1 cellular context compared by ENCODE assay signal in genomic region chr7:105020926-105021325, GRCh38.
TF ChIP-seq lines count a peak whose summit lies in the region.

No MANE protein-coding gene starts in this region.

TF ChIP-seq in HepG2, 621 proteins besides CTCF, POLR2A, EP300 and RAD21:
- no peak for TF ChIP-seq ZNF615 (CRISPR knock-in tag; IDR thresholded peaks at IDR 0.05; ENCODE audit: borderline replicate concordance)
- no peak for TF ChIP-seq ONECUT2 (CRISPR knock-in tag; IDR thresholded peaks at IDR 0.05)
- no peak for TF ChIP-seq ZNF260 (CRISPR knock-in tag; IDR thresholded peaks at IDR 0.05; ENCODE audit: borderline replicate concordance, low read depth)
- no peak for TF ChIP-seq MED8 (CRISPR knock-in tag; IDR thresholded peaks at IDR 0.05; ENCODE audit: insufficient replicate concordance)
- TF ChIP-seq EEA1 (CRISPR knock-in tag; IDR thresholded peaks at IDR 0.05; ENCODE audit: borderline replicate concordance) = no peak
- TF ChIP-seq ZNF468 (CRISPR knock-in tag; IDR thresholded peaks at IDR 0.05) = no peak
- no peak for TF ChIP-seq MED1 (CRISPR knock-in tag; IDR thresholded peaks at IDR 0.05)
- TF ChIP-seq SPEN (CRISPR knock-in tag; IDR thresholded peaks at IDR 0.05; ENCODE audit: low read depth) = no peak
- no peak for TF ChIP-seq ZSCAN5A (CRISPR knock-in tag; IDR thresholded peaks at IDR 0.05; ENCODE audit: borderline replicate concordance)
